In genomic region chr2:157557770-157558169, GRCh38 we compare ENCODE assay signal across 28 cellular contexts.
"Had no signal": no experiment of that assay in that cellular context is flagged by ENCODE, and none has a peak within 500 bp of the region (broad histone marks: within the 10 kb centered on the region; RNA-seq: fewer than 3 reads in every experiment).

No MANE protein-coding gene starts in this region.

- H3K9me3 ChIP-seq: esophagus squamous epithelium, mucosa of descending colon, spleen, stomach, thyroid gland, upper lobe of left lung, vagina had no signal

- H3K36me3 ChIP-seq: esophagus squamous epithelium, spleen, stomach, thyroid gland, upper lobe of left lung, vagina had no signal

- H3K27me3 ChIP-seq: esophagus squamous epithelium, spleen, stomach, thyroid gland, upper lobe of left lung, vagina had no signal

- H3K9me3 Mint-ChIP-seq: activated T-cell treated with anti-CD3 and anti-CD28 coated beads, Interleukin-2, amount 50 U/mL, for 4 hours; central memory CD8-positive, alpha-beta T cell; dendritic cell treated with granulocyte-macrophage colony-stimulating factor and Interleukin-4, amounts not matched to agents 40 ng/mL and 50 ng/mL, for 4 days; nephron had no signal

- H3K27ac Mint-ChIP-seq: activated CD4-positive, alpha-beta T cell treated with anti-CD3 and anti-CD28 coated beads, Interleukin-2, amount 10 ng/mL, durations not matched to agents 24 days and 14 days; dendritic cell treated with granulocyte-macrophage colony-stimulating factor and Interleukin-4, amounts not matched to agents 40 ng/mL and 50 ng/mL, for 4 days; endodermal cell; nephron; T-helper 17 cell had no signal

- H3K27ac ChIP-seq: epithelial cell of prostate, esophagus squamous epithelium, spleen, stomach, thyroid gland, upper lobe of left lung, vagina had no signal

- DNase-seq: activated CD4-positive, alpha-beta T cell treated with anti-CD3 and anti-CD28 coated beads, Interleukin-2, amount 10 ng/mL, durations not matched to agents 24 days and 14 days; activated CD4-positive, CD25-positive, alpha-beta regulatory T cell treated with anti-CD3 and anti-CD28 coated beads, Interleukin-2, amount 50 U/mL, for 72 hours; activated effector memory CD4-positive, alpha-beta T cell treated with Interleukin-2 at 50 U/mL for 16 hours; activated naive CD4-positive, alpha-beta T cell treated with Interleukin-2 at 50 U/mL for 16 hours; activated T-cell treated with anti-CD3 and anti-CD28 coated beads, Interleukin-2, amount 50 U/mL, for 4 hours; anterior cingulate cortex; endodermal cell; esophagus squamous epithelium; left cardiac atrium; left ventricle myocardium superior; mucosa of descending colon; posterior cingulate gyrus; right cardiac atrium; spleen; stimulated activated CD4-positive, alpha-beta T cell treated with anti-CD3 and anti-CD28 coated beads, Interleukin-2, amount 100 ng/mL, for 48 hours; stomach; T-helper 17 cell; T1000; thyroid gland; upper lobe of left lung had no signal

- H3K27me3 Mint-ChIP-seq: activated CD4-positive, alpha-beta T cell treated with anti-CD3 and anti-CD28 coated beads, Interleukin-2, amount 10 ng/mL, durations not matched to agents 24 days and 14 days; central memory CD8-positive, alpha-beta T cell; dendritic cell treated with granulocyte-macrophage colony-stimulating factor and Interleukin-4, amounts not matched to agents 40 ng/mL and 50 ng/mL, for 4 days; T-helper 17 cell had no signal

- H3K4me3 ChIP-seq: esophagus squamous epithelium, mucosa of descending colon, spleen, stomach, thyroid gland, upper lobe of left lung, vagina had no signal

- H3K4me1 Mint-ChIP-seq: central memory CD8-positive, alpha-beta T cell; nephron had no signal

- H3K4me1 ChIP-seq: esophagus squamous epithelium, spleen, stomach, thyroid gland, upper lobe of left lung, vagina had no signal

- FAIRE-seq: bronchial epithelial cell, frontal cortex, keratinocyte had no signal

- H3K4me3 Mint-ChIP-seq: activated CD4-positive, alpha-beta T cell treated with anti-CD3 and anti-CD28 coated beads, Interleukin-2, amount 10 ng/mL, durations not matched to agents 24 days and 14 days; activated T-cell treated with anti-CD3 and anti-CD28 coated beads, Interleukin-2, amount 50 U/mL, for 4 hours; central memory CD8-positive, alpha-beta T cell; dendritic cell treated with granulocyte-macrophage colony-stimulating factor and Interleukin-4, amounts not matched to agents 40 ng/mL and 50 ng/mL, for 4 days; endodermal cell; nephron; T-helper 17 cell had no signal
